Comparison of ENCODE assay signal across 16 cellular contexts in genomic region chr10:31739146-31739545, GRCh38.
"Had no signal": no experiment of that assay in that cellular context is flagged by ENCODE, and none has a peak within 500 bp of the region (broad histone marks: within the 10 kb centered on the region; RNA-seq: fewer than 3 reads in every experiment).

No MANE protein-coding gene starts in this region.

- H3K4me1 ChIP-seq: esophagus muscularis mucosa had no signal

- H3K36me3 Mint-ChIP-seq: memory B cell had no signal

- H3K4me1 Mint-ChIP-seq: activated naive CD8-positive, alpha-beta T cell treated with anti-CD3 and anti-CD28 coated beads, Interleukin-2, amount 10 ng/mL, durations not matched to agents 7 days and 5 days; memory B cell; naive thymus-derived CD8-positive, alpha-beta T cell had no signal

- H3K27me3 Mint-ChIP-seq: naive thymus-derived CD8-positive, alpha-beta T cell; stimulated activated naive CD8-positive, alpha-beta T cell treated with anti-CD3 and anti-CD28 coated beads, Interleukin-15, Interleukin-2, amounts not matched to agents 100 ng/mL and 50 ng/mL, for 24 hours had no signal

- H3K27ac ChIP-seq: esophagus muscularis mucosa, neutrophil, WERI-Rb-1 had no signal

- ATAC-seq: activated T-helper 17 cell treated with anti-CD3 and anti-CD28 coated beads, Interleukin-2, amount 50 U/mL, for 72 hours; mucosa of descending colon; naive thymus-derived CD8-positive, alpha-beta T cell had no signal

- H3K4me3 Mint-ChIP-seq: activated naive CD8-positive, alpha-beta T cell treated with anti-CD3 and anti-CD28 coated beads, Interleukin-2, amount 10 ng/mL, durations not matched to agents 7 days and 5 days; activated T-helper 17 cell treated with anti-CD3 and anti-CD28 coated beads, Interleukin-2, amount 50 U/mL, for 72 hours; memory B cell; naive thymus-derived CD8-positive, alpha-beta T cell; stimulated activated naive CD8-positive, alpha-beta T cell treated with anti-CD3 and anti-CD28 coated beads, Interleukin-15, Interleukin-2, amounts not matched to agents 100 ng/mL and 50 ng/mL, for 24 hours had no signal

- H3K4me3 ChIP-seq: esophagus muscularis mucosa, mucosa of descending colon, tibial nerve had no signal

- H3K27me3 ChIP-seq: esophagus muscularis mucosa, neutrophil, tibial nerve had no signal

- H3K9me3 ChIP-seq: neutrophil had no signal

- DNase-seq: activated CD4-positive, alpha-beta T cell treated with anti-CD3 and anti-CD28 coated beads, Interleukin-2, amount 50 U/mL, for 48 hours; activated naive CD4-positive, alpha-beta T cell; activated naive CD8-positive, alpha-beta T cell treated with anti-CD3 and anti-CD28 coated beads, Interleukin-2, amount 10 ng/mL, durations not matched to agents 7 days and 5 days; aorta; cerebellar nuclear complex; effector memory CD4-positive, alpha-beta T cell; mucosa of descending colon; naive thymus-derived CD8-positive, alpha-beta T cell; posterior cingulate gyrus; WERI-Rb-1 had no signal

- H3K36me3 ChIP-seq: esophagus muscularis mucosa, neutrophil, tibial nerve, WERI-Rb-1 had no signal

- H3K27ac Mint-ChIP-seq: activated naive CD8-positive, alpha-beta T cell treated with anti-CD3 and anti-CD28 coated beads, Interleukin-2, amount 10 ng/mL, durations not matched to agents 7 days and 5 days; activated T-helper 17 cell treated with anti-CD3 and anti-CD28 coated beads, Interleukin-2, amount 50 U/mL, for 72 hours; memory B cell; naive thymus-derived CD8-positive, alpha-beta T cell; stimulated activated naive CD8-positive, alpha-beta T cell treated with anti-CD3 and anti-CD28 coated beads, Interleukin-15, Interleukin-2, amounts not matched to agents 100 ng/mL and 50 ng/mL, for 24 hours had no signal
